In genomic region chr10:72315611-72316385, GRCh38 we compare ENCODE assay signal across 8 cellular contexts. TPM values are rescaled to one million over a fixed set of nuclear protein-coding genes. Genes with fewer than 3 reads are reported as not detected.
DNase-seq lines count a peak whose midpoint lies in the region; ATAC-seq and TF ChIP-seq lines count a peak whose summit lies in the region.

No MANE protein-coding gene starts in this region.

- ATAC-seq in GM21526 (IDR thresholded peaks at IDR 0.05; ENCODE audit: low FRiP score, unreplicated experiment) = no peak

- H3K27me3 Mint-ChIP-seq in activated T-helper 1 cell treated with anti-CD3 and anti-CD28 coated beads, Interleukin-12 subunit alpha, Interleukin-12 subunit beta, Interleukin-2, Interleukin-4 antibody, amounts not matched to agents 30 ng/mL and 10 ng/mL and 1 ng/mL, durations not matched to agents 14 hours and 24 hours and 36 hours (ENCODE audit: insufficient read depth) = no peaks in the 10 kb centered on the region

- no peaks in the 10 kb centered on the region for H3K9me3 Mint-ChIP-seq in activated T-helper 1 cell treated with anti-CD3 and anti-CD28 coated beads, Interleukin-12 subunit alpha, Interleukin-12 subunit beta, Interleukin-2, Interleukin-4 antibody, amounts not matched to agents 30 ng/mL and 10 ng/mL and 1 ng/mL, durations not matched to agents 14 hours and 24 hours and 36 hours

- intact Hi-C loops in activated T-helper 1 cell treated with anti-CD3 and anti-CD28 coated beads, Interleukin-12 subunit alpha, Interleukin-12 subunit beta, Interleukin-2, Interleukin-4 antibody, amounts not matched to agents 30 ng/mL and 10 ng/mL and 1 ng/mL, durations not matched to agents 14 hours and 24 hours and 36 hours (cut with micrococcal nuclease) = no loop called here
- intact Hi-C loops in left ventricle myocardium inferior (cut with micrococcal nuclease) (no loop called here), stomach (cut with DNase I; ENCODE audit: low total_unique reads) (no loop called here)

- H3K9me3 ChIP-seq in left ventricle myocardium inferior (replicated peaks) = no peaks in the 10 kb centered on the region
- H3K9me3 ChIP-seq in stomach = no peaks in the 10 kb centered on the region

- DNase-seq in HT1080 (ENCODE audit: low read depth) (peak; percentile 53), left ventricle myocardium inferior (no peak), stomach (peak; percentile 89), activated gamma-delta T cell treated with Interleukin-2 at 50 U/mL for 16 hours (no peak), NOMO-1 treated with DMSO at 0.1 percent for 48 hours (lab: John Stamatoyannopoulos, UW; ENCODE audit: unreplicated experiment) (no peak)
- no peak for DNase-seq in activated T-helper 1 cell treated with anti-CD3 and anti-CD28 coated beads, Interleukin-12 subunit alpha, Interleukin-12 subunit beta, Interleukin-2, Interleukin-4 antibody, amounts not matched to agents 30 ng/mL and 10 ng/mL and 1 ng/mL, durations not matched to agents 14 hours and 24 hours and 36 hours (ENCODE audit: low spot score)
- DNase-seq in stimulated activated CD4-positive, alpha-beta T cell treated with anti-CD3 and anti-CD28 coated beads, Interleukin-2, amount 100 ng/mL, for 48 hours = no peak

- no peaks in the 10 kb centered on the region for H3K36me3 Mint-ChIP-seq in activated T-helper 1 cell treated with anti-CD3 and anti-CD28 coated beads, Interleukin-12 subunit alpha, Interleukin-12 subunit beta, Interleukin-2, Interleukin-4 antibody, amounts not matched to agents 30 ng/mL and 10 ng/mL and 1 ng/mL, durations not matched to agents 14 hours and 24 hours and 36 hours (ENCODE audit: low read depth)

- H3K27ac Mint-ChIP-seq in activated T-helper 1 cell treated with anti-CD3 and anti-CD28 coated beads, Interleukin-12 subunit alpha, Interleukin-12 subunit beta, Interleukin-2, Interleukin-4 antibody, amounts not matched to agents 30 ng/mL and 10 ng/mL and 1 ng/mL, durations not matched to agents 14 hours and 24 hours and 36 hours = peak overlapping the region; percentile 47

- no peak for TF ChIP-seq POLR2A in stomach (IDR thresholded peaks at IDR 0.05)

- H3K4me1 Mint-ChIP-seq in activated T-helper 1 cell treated with anti-CD3 and anti-CD28 coated beads, Interleukin-12 subunit alpha, Interleukin-12 subunit beta, Interleukin-2, Interleukin-4 antibody, amounts not matched to agents 30 ng/mL and 10 ng/mL and 1 ng/mL, durations not matched to agents 14 hours and 24 hours and 36 hours (ENCODE audit: low read depth) = peaks cover 51% of the 10 kb centered on the region

- peaks cover 72% of the 10 kb centered on the region for H3K4me1 ChIP-seq in left ventricle myocardium inferior
- peaks cover 51 to 70% (median 60%) of the 10 kb centered on the region in 4 donors for H3K4me1 ChIP-seq in stomach

- H3K27me3 ChIP-seq in left ventricle myocardium inferior (ENCODE audit: low read depth) (no peaks in the 10 kb centered on the region), stomach (no peaks in the 10 kb centered on the region)

- H3K4me3 ChIP-seq in left ventricle myocardium inferior (no peak overlapping the region), stomach (no peak overlapping the region)

- peak overlapping the region; percentile 91 for H3K27ac ChIP-seq in left ventricle myocardium inferior (replicated peaks)
- peak overlapping the region; percentile 75 to 95 (median 91) for H3K27ac ChIP-seq in stomach

- H3K4me3 Mint-ChIP-seq in activated T-helper 1 cell treated with anti-CD3 and anti-CD28 coated beads, Interleukin-12 subunit alpha, Interleukin-12 subunit beta, Interleukin-2, Interleukin-4 antibody, amounts not matched to agents 30 ng/mL and 10 ng/mL and 1 ng/mL, durations not matched to agents 14 hours and 24 hours and 36 hours = no peak overlapping the region

- whole genome bisulfite sequencing in stomach, 5 donors = 10 to 14% (median 12%) methylated on average over 2 of the region's 2 CpGs

- H3K36me3 ChIP-seq in left ventricle myocardium inferior (no peaks in the 10 kb centered on the region), stomach (no peaks in the 10 kb centered on the region)

- TF ChIP-seq EP300 in stomach (IDR thresholded peaks at IDR 0.05) = no peak

- TF ChIP-seq CTCF in left ventricle myocardium inferior (IDR thresholded peaks at IDR 0.05; ENCODE audit: borderline replicate concordance) (no peak), stomach (IDR thresholded peaks at IDR 0.05) (no peak)

RNA-seq across cellular contexts. Expression of gene DNAJB12, which starts 38.9 kb away (rescaled TPM):
- 43.8 and 53.5 TPM in 2 replicates for total RNA-seq in HT1080 (2014; rRNA removed; shearing (Covaris generic))
- polyA plus RNA-seq in HT1080 (2015; cell fraction: cytosol; rRNA removed) = 30.4 and 32.9 TPM in 2 replicates
- 32.7 and 33.9 TPM in 2 replicates for polyA plus RNA-seq in HT1080 (2015; cell fraction: nucleus; rRNA removed)
- total RNA-seq in activated T-helper 1 cell treated with anti-CD3 and anti-CD28 coated beads, Interleukin-12 subunit alpha, Interleukin-12 subunit beta, Interleukin-2, Interleukin-4 antibody, amounts not matched to agents 30 ng/mL and 10 ng/mL and 1 ng/mL, durations not matched to agents 14 hours and 24 hours and 36 hours = 32.4 and 38.0 TPM in 2 replicates
- total RNA-seq in left ventricle myocardium inferior (25.6 TPM), stomach (10 to 100 TPM in 4 of 5 donors, 1 to 10 TPM in 1; 2.3 to 43.2 (median 24.9) TPM)
- 10 to 100 TPM; 12.1 to 20.0 (median 16.3) TPM for polyA plus RNA-seq in stomach

RNA-seq across cellular contexts. Expression of gene DDIT4, which starts 42.1 kb away (rescaled TPM):
- 13.0 and 16.1 TPM in 2 replicates for total RNA-seq in HT1080 (2014; rRNA removed; shearing (Covaris generic))
- polyA plus RNA-seq in HT1080 (2015; cell fraction: cytosol; rRNA removed) = 114 and 121 TPM in 2 replicates
- 143 and 155 TPM in 2 replicates for polyA plus RNA-seq in HT1080 (2015; cell fraction: nucleus; rRNA removed)
- 178 and 183 TPM in 2 replicates for total RNA-seq in activated T-helper 1 cell treated with anti-CD3 and anti-CD28 coated beads, Interleukin-12 subunit alpha, Interleukin-12 subunit beta, Interleukin-2, Interleukin-4 antibody, amounts not matched to agents 30 ng/mL and 10 ng/mL and 1 ng/mL, durations not matched to agents 14 hours and 24 hours and 36 hours
- total RNA-seq in left ventricle myocardium inferior (66.3 TPM), stomach (100 to 1,000 TPM in 4 of 5 donors, 10 to 100 TPM in 1; 89.9 to 188 (median 154) TPM)
- polyA plus RNA-seq in stomach = 100 to 1,000 TPM; 122 to 176 (median 170) TPM

Comparison
In these comparisons a context has a peak if more than half of its experiments do, and no peak if none do; other contexts are left out.
1. DNase-seq: peak in HT1080 (single experiment) and stomach (single experiment); none in activated T-helper 1 cell treated with anti-CD3 and anti-CD28 coated beads, Interleukin-12 subunit alpha, Interleukin-12 subunit beta, Interleukin-2, Interleukin-4 antibody, amounts not matched to agents 30 ng/mL and 10 ng/mL and 1 ng/mL, durations not matched to agents 14 hours and 24 hours and 36 hours (single experiment), left ventricle myocardium inferior (single experiment), activated gamma-delta T cell treated with Interleukin-2 at 50 U/mL for 16 hours (single experiment), stimulated activated CD4-positive, alpha-beta T cell treated with anti-CD3 and anti-CD28 coated beads, Interleukin-2, amount 100 ng/mL, for 48 hours (0 of 2) and NOMO-1 treated with DMSO at 0.1 percent for 48 hours (single experiment).